8 cellular contexts compared by ENCODE assay signal in genomic region chr5:43191740-43192557, GRCh38. TPM values are rescaled to one million over a fixed set of nuclear protein-coding genes. Genes with fewer than 3 reads are reported as not detected.
DNase-seq lines count a peak whose midpoint lies in the region; ATAC-seq, FAIRE-seq and TF ChIP-seq lines count a peak whose summit lies in the region.

Gene NIM1K, plus strand, starts transcription at chr5:43192225. Its CDS starts 53,551 bp downstream, at chr5:43245776.

- peak within 1 kb of the TSS; percentile 85 for H2AFZ ChIP-seq in mammary epithelial cell (ENCODE audit: low read depth, low read length)
- H2AFZ ChIP-seq in OCI-LY7 (ENCODE audit: low read length), result no peak within 1 kb of the TSS

- peak within 1 kb of the TSS; percentile 79 for H3K4me3 Mint-ChIP-seq in Calu3 (ENCODE audit: low read depth, unreplicated experiment)

- H3K9me3 ChIP-seq in mammary epithelial cell (replicated peaks; ENCODE audit: insufficient read depth, low read length) (no peaks in the 10 kb centered on the region), OCI-LY7 (ENCODE audit: low read length) (no peaks in the 10 kb centered on the region)

- dilution Hi-C loops in mammary epithelial cell (cut with HindIII; ENCODE audit: low sequenced_read_pairs), result no loop called here

- TF ChIP-seq CTCF in Calu3 (IDR thresholded peaks at IDR 0.05; ENCODE audit: unreplicated experiment) (no peak), mammary epithelial cell (conservative IDR thresholded peaks at IDR 0.05 in 1 of 2, IDR thresholded peaks at IDR 0.05 in 1 of 2; ENCODE audit: extremely low read depth in 1 of 2, insufficient read depth in 1 of 2, low read depth in 1 of 2, low read length in 2 of 2) (no peak), OCI-LY7 (conservative IDR thresholded peaks at IDR 0.05; ENCODE audit: low read length) (no peak)

- H3K9me3 Mint-ChIP-seq in Calu3 (ENCODE audit: low read depth, unreplicated experiment), result no peaks in the 10 kb centered on the region

- peak within 1 kb of the TSS; percentile 51 for H3K9ac ChIP-seq in mammary epithelial cell (ENCODE audit: insufficient read depth, low read length)

- peak; percentile 62 for ATAC-seq in GM21360 (IDR thresholded peaks at IDR 0.05; ENCODE audit: unreplicated experiment)

- no peaks in the 10 kb centered on the region for H3K27me3 Mint-ChIP-seq in Calu3 (ENCODE audit: unreplicated experiment)

- H4K20me1 ChIP-seq in mammary epithelial cell (ENCODE audit: insufficient read depth, low read length) (no peaks in the 10 kb centered on the region), OCI-LY7 (ENCODE audit: insufficient read depth, low read length) (no peaks in the 10 kb centered on the region)

- POLR2A ChIA-PET in OCI-LY7 (lab: Charles Lee), result no interaction called here

- H3K36me3 Mint-ChIP-seq in Calu3 (ENCODE audit: insufficient read depth, unreplicated experiment), result peaks cover 17% of the 10 kb centered on the region

- H3K4me2 ChIP-seq in mammary epithelial cell (ENCODE audit: insufficient read depth, low read depth, low read length), result peak within 1 kb of the TSS; percentile 94
- no peak within 1 kb of the TSS; the same call in 1 of the 2 replicates for H3K4me2 ChIP-seq in OCI-LY7 (ENCODE audit: low read length)

- FAIRE-seq in HTR-8/SVneo (lab: Jason Lieb, UNC), result peak; percentile 55

- H3K4me1 Mint-ChIP-seq in Calu3 (ENCODE audit: low read depth, unreplicated experiment), result peaks cover 13% of the 10 kb centered on the region

- H3K27ac Mint-ChIP-seq in Calu3 (ENCODE audit: unreplicated experiment), result peak within 1 kb of the TSS; percentile 54

- H3K79me2 ChIP-seq in mammary epithelial cell (ENCODE audit: insufficient read depth, low read length) (no peaks in the 10 kb centered on the region), OCI-LY7 (ENCODE audit: insufficient read depth, low read depth, low read length) (no peaks in the 10 kb centered on the region)

- in situ Hi-C loops in mammary epithelial cell (cut with MboI; ENCODE audit: low sequenced_read_pairs in 2 of 2), result no loop called here

- H3K36me3 ChIP-seq in mammary epithelial cell (ENCODE audit: insufficient read depth, low read length) (no peaks in the 10 kb centered on the region), OCI-LY7 (ENCODE audit: insufficient read depth, low read length) (no peaks in the 10 kb centered on the region)

- BruUV-seq in Calu3 (replicated peaks; lab: Mats Ljungman, UMichigan) (no TSS peak), mammary epithelial cell (replicated peaks; lab: Mats Ljungman, UMichigan) (no TSS peak), OCI-LY7 (replicated peaks; lab: Mats Ljungman, UMichigan) (no TSS peak)

- no peaks in the 10 kb centered on the region for H3K9me2 ChIP-seq in OCI-LY7 (ENCODE audit: insufficient read depth, low read length)

- H3K4me3 ChIP-seq in mammary epithelial cell (replicated peaks in 1 of 3; ENCODE audit: insufficient read depth in 1 of 3, low read depth in 2 of 3, low read length in 3 of 3) (peak within 1 kb of the TSS; percentile 41 to 48 (median 44)), skin epidermis (peak within 1 kb of the TSS; percentile 35 to 57 (median 42)), OCI-LY7 (ENCODE audit: low read depth, low read length, poor library complexity, severe bottlenecking) (no peak within 1 kb of the TSS)

- intact Hi-C loops in Calu3 (cut with micrococcal nuclease; ENCODE audit: unreplicated experiment) (no loop called here), mammary epithelial cell (cut with micrococcal nuclease) (no loop called here), OCI-LY7 (cut with micrococcal nuclease; ENCODE audit: unreplicated experiment) (no loop called here)

- H3K27ac ChIP-seq in mammary epithelial cell (ENCODE audit: insufficient read depth, low read depth, low read length) (peak within 1 kb of the TSS; percentile 79), skin epidermis (peak within 1 kb of the TSS in 7 of 21 experiments; percentile 5 to 37 (median 19)), OCI-LY7 (ENCODE audit: low read depth, low read length, poor library complexity, severe bottlenecking) (no peak within 1 kb of the TSS)

- H3K4me1 ChIP-seq in mammary epithelial cell (ENCODE audit: insufficient read depth, low read length) (peaks cover 24% of the 10 kb centered on the region), OCI-LY7 (ENCODE audit: insufficient read depth, low read length, poor library complexity, severe bottlenecking) (no peaks in the 10 kb centered on the region)

- CTCF ChIA-PET in Calu3 (lab: Charles Lee), result interaction anchor here (0.6 to 1.3 kb wide), 3 partner anchors 10 to 292 kb away, joined by 3 read pairs; partner anchors contain the start of gene TMEM267
- CTCF ChIA-PET in mammary epithelial cell (lab: Charles Lee; ENCODE audit: low non-redundant PET), result no interaction called here
- CTCF ChIA-PET in OCI-LY7 (lab: Charles Lee; ENCODE audit: unreplicated experiment), result interaction anchor here (0.6 kb wide), 2 partner anchors 419 to 1366 kb away, joined by 3 read pairs; no protein-coding TSS in a partner anchor

- H3K27me3 ChIP-seq in mammary epithelial cell (ENCODE audit: insufficient read depth, low read length), result peaks cover 4% of the 10 kb centered on the region

- WGBS in mammary epithelial cell (ENCODE audit: low coverage, missing lambda C conversion rate), result 9% methylated on average over 7 of the region's 64 CpGs

- DNase-seq in Calu3, result peak; percentile 60
- DNase-seq in HTR-8/SVneo (ENCODE audit: insufficient read length, low spot score), result peak; percentile 60
- peak; percentile 66 for DNase-seq in T1000 (lab: John Stamatoyannopoulos, UW)
- DNase-seq in mammary epithelial cell, result no peak
- DNase-seq in inferior parietal cortex (ENCODE audit: extremely low spot score), result peak; percentile 73
- no peak for DNase-seq in OCI-LY7 (ENCODE audit: low spot score)

RNA-seq across cellular contexts. Expression of gene NIM1K, which starts in this region (rescaled TPM):
- total RNA-seq in Calu3 (2022) (0.26 and 0.88 TPM in 2 replicates), mammary epithelial cell (under 1 TPM; under 0.01 to 0.26 TPM), OCI-LY7 (2022) (0.68 TPM in 1 of 2 replicates, not detected in the other)
- 0.07 TPM for polyA plus RNA-seq in mammary epithelial cell
- 1.5 TPM for polyA minus RNA-seq in mammary epithelial cell
- 0.10 and 0.41 TPM in 2 replicates for total RNA-seq in OCI-LY7 (2014; rRNA removed; shearing (Covaris generic))

Comparison
In these comparisons a context has a peak if more than half of its experiments do, and no peak if none do; other contexts are left out.
1. Peak in DNase-seq in Calu3; RNA of the gene not detected or under 1 TPM.
2. DNase-seq: peak in HTR-8/SVneo (single experiment), T1000 (single experiment) and inferior parietal cortex (single experiment); none in mammary epithelial cell (single experiment) and OCI-LY7 (single experiment).